In genomic region chr7:155295511-155295910, GRCh38 we compare ENCODE assay signal across 15 cellular contexts. TPM values are rescaled to one million over a fixed set of nuclear protein-coding genes. Genes with fewer than 3 reads are reported as not detected.
DNase-seq lines count a peak whose midpoint lies in the region; ATAC-seq and TF ChIP-seq lines count a peak whose summit lies in the region.
"Had no signal": no experiment of that assay in that cellular context is flagged by ENCODE, and none has a peak within 500 bp of the region (broad histone marks: within the 10 kb centered on the region; RNA-seq: fewer than 3 reads in every experiment).

No MANE protein-coding gene starts in this region.

- H3K9ac ChIP-seq in endodermal cell (ENCODE audit: extremely low read depth, low read length, poor library complexity, severe bottlenecking) = no peak overlapping the region

- no TSS peak for BruUV-seq in OCI-LY7 (replicated peaks; lab: Mats Ljungman, UMichigan)

- H3K27ac Mint-ChIP-seq in stimulated activated naive CD8-positive, alpha-beta T cell treated with anti-CD3 and anti-CD28 coated beads, Interleukin-15, Interleukin-2, amounts not matched to agents 100 ng/mL and 50 ng/mL, for 24 hours = peak overlapping the region; percentile 11
- H3K27ac Mint-ChIP-seq in stimulated activated naive CD8-positive, alpha-beta T cell treated with anti-CD3 and anti-CD28 coated beads, Interleukin-15, amount 100 ng/mL, for 72 hours = no peak overlapping the region
- H3K27ac Mint-ChIP-seq in endodermal cell (no peak overlapping the region), type B pancreatic cell (no peak overlapping the region)
- H3K27ac Mint-ChIP-seq: activated naive CD4-positive, alpha-beta T cell treated with anti-CD3 and anti-CD28 coated beads, Interleukin-2, amount 50 U/mL, for 24 hours had no signal

- H3K4me1 ChIP-seq in OCI-LY7 (ENCODE audit: insufficient read depth, low read length, poor library complexity, severe bottlenecking) = peaks cover 26% of the 10 kb centered on the region
- peaks cover 13% of the 10 kb centered on the region for H3K4me1 ChIP-seq in endodermal cell (ENCODE audit: control insufficient read depth, insufficient read depth, low read length)
- peaks cover 0 to 29% (median 20%) of the 10 kb centered on the region in 4 donors for H3K4me1 ChIP-seq in tibial nerve

- no peak for TF ChIP-seq CTCF in OCI-LY7 (conservative IDR thresholded peaks at IDR 0.05; ENCODE audit: low read length)
- no peak for TF ChIP-seq CTCF in endodermal cell (conservative IDR thresholded peaks at IDR 0.05)
- TF ChIP-seq CTCF in type B pancreatic cell (conservative IDR thresholded peaks at IDR 0.05) = no peak
- TF ChIP-seq CTCF in tibial nerve (IDR thresholded peaks at IDR 0.05) = no peak

- no peaks in the 10 kb centered on the region for H3K9me2 ChIP-seq in OCI-LY7 (ENCODE audit: insufficient read depth, low read length)

- no peak for TF ChIP-seq EP300 in tibial nerve (IDR thresholded peaks at IDR 0.05)

- intact Hi-C loops in OCI-LY7 (cut with micrococcal nuclease; ENCODE audit: unreplicated experiment) = loop anchor here (5.0 kb wide), 3 partner anchors 347 to 427 kb away; partner anchors contain the start of gene RBM33

- peak overlapping the region; percentile 99; the same call in 1 of the 2 replicates for H3K4me2 ChIP-seq in OCI-LY7 (ENCODE audit: low read length)

- H3K36me3 ChIP-seq in OCI-LY7 (ENCODE audit: insufficient read depth, low read length) (peaks cover 15% of the 10 kb centered on the region), endodermal cell (ENCODE audit: control insufficient read depth, insufficient read depth, low read length) (no peaks in the 10 kb centered on the region), tibial nerve (no peaks in the 10 kb centered on the region)
- H3K36me3 ChIP-seq: cardiac muscle cell had no signal

- no peaks in the 10 kb centered on the region for H3K9me3 ChIP-seq in OCI-LY7 (ENCODE audit: low read length)
- H3K9me3 ChIP-seq in endodermal cell (ENCODE audit: control insufficient read depth, low read length) = no peaks in the 10 kb centered on the region
- H3K9me3 ChIP-seq in tibial nerve = no peaks in the 10 kb centered on the region
- H3K9me3 ChIP-seq: mucosa of descending colon had no signal

- CTCF ChIA-PET in OCI-LY7 (lab: Charles Lee; ENCODE audit: unreplicated experiment) = interaction anchor here (0.5 kb wide), 1 partner anchor 44 kb away, joined by 3 read pairs; no protein-coding TSS in a partner anchor

- H3K36me3 Mint-ChIP-seq in stimulated activated naive CD8-positive, alpha-beta T cell treated with anti-CD3 and anti-CD28 coated beads, Interleukin-15, Interleukin-2, amounts not matched to agents 100 ng/mL and 50 ng/mL, for 24 hours (ENCODE audit: low read depth) = peaks cover 14% of the 10 kb centered on the region
- peaks cover 5% of the 10 kb centered on the region for H3K36me3 Mint-ChIP-seq in endodermal cell (ENCODE audit: low read depth)
- peaks cover 6% of the 10 kb centered on the region for H3K36me3 Mint-ChIP-seq in type B pancreatic cell

- H3K27ac ChIP-seq in OCI-LY7 (ENCODE audit: low read depth, low read length, poor library complexity, severe bottlenecking) (no peak overlapping the region), endodermal cell (ENCODE audit: low read depth, low read length) (no peak overlapping the region), tibial nerve (peak overlapping the region in 1 of 4 donors; percentile 32)
- H3K27ac ChIP-seq: cardiac muscle cell had no signal

- no peaks in the 10 kb centered on the region for H3K27me3 Mint-ChIP-seq in stimulated activated naive CD8-positive, alpha-beta T cell treated with anti-CD3 and anti-CD28 coated beads, Interleukin-15, Interleukin-2, amounts not matched to agents 100 ng/mL and 50 ng/mL, for 24 hours
- H3K27me3 Mint-ChIP-seq in stimulated activated naive CD8-positive, alpha-beta T cell treated with anti-CD3 and anti-CD28 coated beads, Interleukin-15, amount 100 ng/mL, for 72 hours = peaks cover 17% of the 10 kb centered on the region
- H3K27me3 Mint-ChIP-seq in endodermal cell (ENCODE audit: insufficient read depth) = peaks cover 3% of the 10 kb centered on the region
- no peaks in the 10 kb centered on the region for H3K27me3 Mint-ChIP-seq in type B pancreatic cell
- H3K27me3 Mint-ChIP-seq: activated naive CD4-positive, alpha-beta T cell treated with anti-CD3 and anti-CD28 coated beads, Interleukin-2, amount 50 U/mL, for 24 hours had no signal

- peaks cover 23% of the 10 kb centered on the region for H3K79me2 ChIP-seq in OCI-LY7 (ENCODE audit: insufficient read depth, low read depth, low read length)

- peaks cover 48% of the 10 kb centered on the region for H3K4me1 Mint-ChIP-seq in stimulated activated naive CD8-positive, alpha-beta T cell treated with anti-CD3 and anti-CD28 coated beads, Interleukin-15, Interleukin-2, amounts not matched to agents 100 ng/mL and 50 ng/mL, for 24 hours (ENCODE audit: low read depth)
- peaks cover 48% of the 10 kb centered on the region for H3K4me1 Mint-ChIP-seq in stimulated activated naive CD8-positive, alpha-beta T cell treated with anti-CD3 and anti-CD28 coated beads, Interleukin-15, amount 100 ng/mL, for 72 hours
- H3K4me1 Mint-ChIP-seq in endodermal cell = peaks cover 29% of the 10 kb centered on the region
- H3K4me1 Mint-ChIP-seq in type B pancreatic cell (ENCODE audit: unreplicated experiment) = peaks cover 17% of the 10 kb centered on the region

- no peak overlapping the region for H2AFZ ChIP-seq in OCI-LY7 (ENCODE audit: low read length)

- no peak for DNase-seq in stimulated activated naive CD8-positive, alpha-beta T cell treated with anti-CD3 and anti-CD28 coated beads, Interleukin-15, amount 100 ng/mL, for 72 hours
- DNase-seq in OCI-LY7 (ENCODE audit: low spot score) = no peak
- peak; percentile 58 for DNase-seq in endodermal cell
- no peak for DNase-seq in type B pancreatic cell (ENCODE audit: extremely low spot score, unreplicated experiment)
- no peak for DNase-seq in tibial nerve (ENCODE audit: low spot score in 2 of 2)
- no peak for DNase-seq in NCI-H510A (lab: John Stamatoyannopoulos, UW)
- DNase-seq: activated CD8-positive, alpha-beta memory T cell treated with anti-CD3 and anti-CD28 coated beads for 24 hours; NCI-H1105; NCI-H2227 treated with DMSO at 0.1 percent for 48 hours; PC-3 had no signal

- POLR2A ChIA-PET in OCI-LY7 (lab: Charles Lee) = interaction anchor here (1.2 to 2.8 kb wide), 2 partner anchors 11 to 89 kb away, joined by 4 to 18 read pairs; no protein-coding TSS in a partner anchor

- WGBS in endodermal cell (ENCODE audit: insufficient coverage in 1 of 2, insufficient read length in 1 of 2), 2 experiments = 86 to 92% methylated on average over 7 of the region's 7 CpGs
- 86 to 87% methylated on average over 7 of the region's 7 CpGs for WGBS in tibial nerve, 2 donors

- peak overlapping the region; percentile 5 for H3K4me3 Mint-ChIP-seq in stimulated activated naive CD8-positive, alpha-beta T cell treated with anti-CD3 and anti-CD28 coated beads, Interleukin-15, Interleukin-2, amounts not matched to agents 100 ng/mL and 50 ng/mL, for 24 hours
- no peak overlapping the region for H3K4me3 Mint-ChIP-seq in stimulated activated naive CD8-positive, alpha-beta T cell treated with anti-CD3 and anti-CD28 coated beads, Interleukin-15, amount 100 ng/mL, for 72 hours
- H3K4me3 Mint-ChIP-seq in endodermal cell = peak overlapping the region; percentile 64
- peak overlapping the region; percentile 85 for H3K4me3 Mint-ChIP-seq in type B pancreatic cell

- TF ChIP-seq POLR2A in tibial nerve (IDR thresholded peaks at IDR 0.05) = no peak

- ATAC-seq in stimulated activated naive CD8-positive, alpha-beta T cell treated with anti-CD3 and anti-CD28 coated beads, Interleukin-15, amount 100 ng/mL, for 72 hours = no peak
- ATAC-seq in HG02840 (IDR thresholded peaks at IDR 0.05; ENCODE audit: low FRiP score, unreplicated experiment) = no peak
- ATAC-seq: mucosa of descending colon, PC-3 had no signal

- H3K4me3 ChIP-seq in OCI-LY7 (ENCODE audit: low read depth, low read length, poor library complexity, severe bottlenecking) = peak overlapping the region; percentile 80
- no peak overlapping the region for H3K4me3 ChIP-seq in endodermal cell (ENCODE audit: low read length)
- H3K4me3 ChIP-seq in tibial nerve = no peak overlapping the region
- H3K4me3 ChIP-seq: cardiac muscle cell, mucosa of descending colon had no signal

- peaks cover 7% of the 10 kb centered on the region for H3K9me3 Mint-ChIP-seq in stimulated activated naive CD8-positive, alpha-beta T cell treated with anti-CD3 and anti-CD28 coated beads, Interleukin-15, Interleukin-2, amounts not matched to agents 100 ng/mL and 50 ng/mL, for 24 hours
- no peaks in the 10 kb centered on the region for H3K9me3 Mint-ChIP-seq in stimulated activated naive CD8-positive, alpha-beta T cell treated with anti-CD3 and anti-CD28 coated beads, Interleukin-15, amount 100 ng/mL, for 72 hours
- H3K9me3 Mint-ChIP-seq in endodermal cell (no peaks in the 10 kb centered on the region), type B pancreatic cell (peaks cover 16% of the 10 kb centered on the region)
- H3K9me3 Mint-ChIP-seq: activated naive CD4-positive, alpha-beta T cell treated with anti-CD3 and anti-CD28 coated beads, Interleukin-2, amount 50 U/mL, for 24 hours had no signal

- H4K20me1 ChIP-seq in OCI-LY7 (ENCODE audit: insufficient read depth, low read length) = peaks cover 15% of the 10 kb centered on the region

- no peaks in the 10 kb centered on the region for H3K27me3 ChIP-seq in endodermal cell (ENCODE audit: control insufficient read depth, insufficient read depth, low read length, poor library complexity, severe bottlenecking)
- no peaks in the 10 kb centered on the region for H3K27me3 ChIP-seq in tibial nerve
- H3K27me3 ChIP-seq: cardiac muscle cell had no signal

RNA-seq across cellular contexts. Expression of gene INSIG1, which starts 2.2 kb away (rescaled TPM):
- total RNA-seq in OCI-LY7 (2014; rRNA removed; shearing (Covaris generic)) = 105 and 122 TPM in 2 replicates
- total RNA-seq in OCI-LY7 (2022) (164 and 166 TPM in 2 replicates), endodermal cell (10 to 100 TPM; 27.2 to 36.9 TPM), type B pancreatic cell (ENCODE audit: low replicate concordance) (38.2 and 55.2 TPM in 2 replicates), tibial nerve (10 to 100 TPM; 66.9 to 91.7 (median 80.5) TPM)
- 77.8 TPM for polyA plus RNA-seq in endodermal cell (2013, experiment 1 of 2)
- polyA plus RNA-seq in endodermal cell (2013, experiment 2 of 2) = 81.3 TPM

Comparison
In these comparisons a context has a peak if more than half of its experiments do, and no peak if none do; other contexts are left out.
1. H3K4me3 Mint-ChIP-seq: peak in stimulated activated naive CD8-positive, alpha-beta T cell treated with anti-CD3 and anti-CD28 coated beads, Interleukin-15, Interleukin-2, amounts not matched to agents 100 ng/mL and 50 ng/mL, for 24 hours (single experiment), endodermal cell (single experiment) and type B pancreatic cell (single experiment); none in stimulated activated naive CD8-positive, alpha-beta T cell treated with anti-CD3 and anti-CD28 coated beads, Interleukin-15, amount 100 ng/mL, for 72 hours (0 of 2).